Comparison of ENCODE assay signal across 11 cellular contexts in genomic region chr1:172449012-172449584, GRCh38. TPM values are rescaled to one million over a fixed set of nuclear protein-coding genes. Genes with fewer than 3 reads are reported as not detected.
DNase-seq lines count a peak whose midpoint lies in the region; ATAC-seq, FAIRE-seq and TF ChIP-seq lines count a peak whose summit lies in the region.
"Had no signal": no experiment of that assay in that cellular context is flagged by ENCODE, and none has a peak within 500 bp of the region (broad histone marks: within the 10 kb centered on the region; RNA-seq: fewer than 3 reads in every experiment).

No MANE protein-coding gene starts in this region.

- H3K9me3 Mint-ChIP-seq in CD14-positive monocyte = no peaks in the 10 kb centered on the region
- H3K9me3 Mint-ChIP-seq: H9 had no signal

- H3K4me2 ChIP-seq in GM23248 (ENCODE audit: unreplicated experiment) (no peak overlapping the region), keratinocyte (ENCODE audit: control insufficient read depth, extremely low read depth, insufficient read depth, low read depth, low read length) (peak overlapping the region; percentile 28), OCI-LY7 (ENCODE audit: low read length) (no peak overlapping the region)

- no peak overlapping the region for H3K4me3 Mint-ChIP-seq in CD14-positive monocyte
- H3K4me3 Mint-ChIP-seq: H9 had no signal

- peak overlapping the region; percentile 89 for H2AFZ ChIP-seq in GM23248
- peak overlapping the region; percentile 42 for H2AFZ ChIP-seq in keratinocyte (ENCODE audit: control insufficient read depth, low read length)
- H2AFZ ChIP-seq in OCI-LY7 (ENCODE audit: low read length) = no peak overlapping the region

- H3K4me1 ChIP-seq in GM23248 (ENCODE audit: insufficient read depth) = peaks cover 14% of the 10 kb centered on the region
- H3K4me1 ChIP-seq in keratinocyte (ENCODE audit: control insufficient read depth, extremely low read depth, insufficient read depth, low read length) = peaks cover 31% of the 10 kb centered on the region
- no peaks in the 10 kb centered on the region for H3K4me1 ChIP-seq in OCI-LY7 (ENCODE audit: insufficient read depth, low read length, poor library complexity, severe bottlenecking)

- BruUV-seq in OCI-LY7 (replicated peaks; lab: Mats Ljungman, UMichigan) = no TSS peak

- dilution Hi-C loops in keratinocyte (cut with MboI; ENCODE audit: extremely low pct_ligation_motif_present, low sequenced_read_pairs) = no loop called here

- H3K79me2 ChIP-seq in GM23248 (ENCODE audit: insufficient read depth) = peaks cover 1% of the 10 kb centered on the region
- no peaks in the 10 kb centered on the region for H3K79me2 ChIP-seq in keratinocyte (ENCODE audit: control insufficient read depth, insufficient read depth, low read length)
- H3K79me2 ChIP-seq in OCI-LY7 (ENCODE audit: insufficient read depth, low read depth, low read length) = no peaks in the 10 kb centered on the region

- WGBS in GM23248 (ENCODE audit: low coverage in 1 of 2, low lambda C conversion rate in 2 of 2, missing lambda C conversion rate in 2 of 2), 2 experiments = 63 to 64% methylated on average over 6 of the region's 6 CpGs

- H3K4me3 ChIP-seq in GM23248 (no peak overlapping the region), keratinocyte (ENCODE audit: control insufficient read depth in 2 of 3, extremely low read depth in 1 of 3, insufficient read depth in 2 of 3, low read depth in 1 of 3, low read length in 3 of 3) (no peak overlapping the region), OCI-LY7 (ENCODE audit: low read depth, low read length, poor library complexity, severe bottlenecking) (no peak overlapping the region)
- H3K4me3 ChIP-seq: SK-N-MC had no signal

- ATAC-seq in HG03571 (IDR thresholded peaks at IDR 0.05; ENCODE audit: unreplicated experiment) (no peak), GM18873 (IDR thresholded peaks at IDR 0.05; ENCODE audit: low FRiP score, unreplicated experiment) (no peak)

- H3K9ac ChIP-seq in GM23248 (no peak overlapping the region), keratinocyte (ENCODE audit: control insufficient read depth, extremely low read depth, insufficient read depth, low read length) (no peak overlapping the region)

- H3K9me3 ChIP-seq in GM23248 (ENCODE audit: low read depth) = no peaks in the 10 kb centered on the region
- H3K9me3 ChIP-seq in keratinocyte (ENCODE audit: control insufficient read depth, low read depth, low read length) = no peaks in the 10 kb centered on the region
- H3K9me3 ChIP-seq in OCI-LY7 (ENCODE audit: low read length) = no peaks in the 10 kb centered on the region

- peaks cover 43% of the 10 kb centered on the region for H3K4me1 Mint-ChIP-seq in CD14-positive monocyte

- CTCF ChIA-PET in OCI-LY7 (lab: Charles Lee; ENCODE audit: unreplicated experiment) = no interaction called here

- H4K20me1 ChIP-seq in GM23248 (ENCODE audit: insufficient read depth) (no peaks in the 10 kb centered on the region), keratinocyte (ENCODE audit: control insufficient read depth, extremely low read depth, insufficient read depth, low read length) (no peaks in the 10 kb centered on the region), OCI-LY7 (ENCODE audit: insufficient read depth, low read length) (no peaks in the 10 kb centered on the region)

- no peaks in the 10 kb centered on the region for H3K36me3 ChIP-seq in GM23248 (ENCODE audit: low read depth)
- no peaks in the 10 kb centered on the region for H3K36me3 ChIP-seq in keratinocyte (ENCODE audit: control insufficient read depth in 2 of 2, extremely low read depth in 1 of 2, insufficient read depth in 2 of 2, low read length in 2 of 2)
- H3K36me3 ChIP-seq in OCI-LY7 (ENCODE audit: insufficient read depth, low read length) = no peaks in the 10 kb centered on the region

- H3K27me3 Mint-ChIP-seq in CD14-positive monocyte (ENCODE audit: low read depth in 3 of 3) = peaks cover 0 to 5% (median 0%) of the 10 kb centered on the region in 3 donors

- H3K27me3 ChIP-seq in GM23248 (replicated peaks; ENCODE audit: insufficient read depth) = no peaks in the 10 kb centered on the region
- no peaks in the 10 kb centered on the region for H3K27me3 ChIP-seq in keratinocyte (ENCODE audit: control insufficient read depth, extremely low read depth, insufficient read depth, low read length)

- POLR2A ChIA-PET in OCI-LY7 (lab: Charles Lee) = no interaction called here

- DNase-seq in CD14-positive monocyte (ENCODE audit: low spot score) = no peak
- peak; percentile 23 for DNase-seq in GM23248
- peak; percentile 37 for DNase-seq in SKM-1 treated with dmso at 0.1 percent for 144 hours (lab: John Stamatoyannopoulos, UW; ENCODE audit: unreplicated experiment)
- no peak for DNase-seq in keratinocyte (ENCODE audit: low read depth, low spot score)
- DNase-seq in midbrain (lab: John Stamatoyannopoulos, UW) = no peak
- no peak for DNase-seq in OCI-LY7 (ENCODE audit: low spot score)

- intact Hi-C loops in CD14-positive monocyte (cut with micrococcal nuclease) = loop anchor here in 1 of 2 donors (5.0 to 10.0 kb wide), 3 partner anchors 83 to 604 kb away; partner anchors contain the start of genes DNM3 and SUCO
- intact Hi-C loops in OCI-LY7 (cut with micrococcal nuclease; ENCODE audit: unreplicated experiment) = no loop called here

- H3K27ac ChIP-seq in GM23248 = no peak overlapping the region
- peak overlapping the region; percentile 35 for H3K27ac ChIP-seq in keratinocyte (ENCODE audit: control insufficient read depth, insufficient read depth, low read length)
- H3K27ac ChIP-seq in OCI-LY7 (ENCODE audit: low read depth, low read length, poor library complexity, severe bottlenecking) = no peak overlapping the region
- H3K27ac ChIP-seq: SK-N-MC had no signal

- H3K36me3 Mint-ChIP-seq in CD14-positive monocyte = no peaks in the 10 kb centered on the region

- H3F3A ChIP-seq in GM23248 (ENCODE audit: insufficient read depth) = 0 out of 2 replicates have a peak, but pooled peaks cover 6% of the 10 kb centered on the region

- in situ Hi-C loops in GM23248 (cut with MboI) = no loop called here

- H3K9me2 ChIP-seq in GM23248 (ENCODE audit: insufficient read depth) (no peaks in the 10 kb centered on the region), OCI-LY7 (ENCODE audit: insufficient read depth, low read length) (no peaks in the 10 kb centered on the region)

- TF ChIP-seq CTCF in CD14-positive monocyte (IDR thresholded peaks at IDR 0.05) (no peak), keratinocyte (optimal IDR thresholded peaks at IDR 0.05 in 1 of 3, IDR thresholded peaks at IDR 0.05 in 1 of 3, conservative IDR thresholded peaks at IDR 0.05 in 1 of 3; ENCODE audit: extremely low read depth in 1 of 3, insufficient read depth in 2 of 3, low read length in 3 of 3) (no peak), OCI-LY7 (conservative IDR thresholded peaks at IDR 0.05; ENCODE audit: low read length) (no peak)

- H3K9me1 ChIP-seq in keratinocyte (ENCODE audit: control insufficient read depth, extremely low read depth, insufficient read depth, low read length) = no peaks in the 10 kb centered on the region

- FAIRE-seq in keratinocyte (lab: Jason Lieb, UNC) = no peak

- H3K27ac Mint-ChIP-seq in CD14-positive monocyte = peak overlapping the region in 6 of 7 donors; percentile 1 to 90 (median 62)
- H3K27ac Mint-ChIP-seq: H9 had no signal

RNA-seq across cellular contexts. Expression of gene PIGC, which starts 5.2 kb away (rescaled TPM):
- polyA plus RNA-seq in CD14-positive monocyte (10 to 100 TPM; 51.1 to 61.5 TPM), GM23248 (2016; fragmentation: Nextera tagmentation; extraction: Ambion mirVana) (29.3 and 32.7 TPM in 2 replicates), keratinocyte (18.0 to 21.6 TPM (median 21.2 TPM) in 3 replicates)
- 18.3 and 27.8 TPM in 2 replicates for total RNA-seq in GM23248 (2014; rRNA removed; shearing (Covaris generic))
- polyA plus RNA-seq in keratinocyte (2011; ENCODE audit: low read depth) = 9.7 TPM
- 15.0 and 18.9 TPM in 2 replicates for polyA plus RNA-seq in keratinocyte (2011; cell fraction: cytosol; rRNA removed)
- polyA plus RNA-seq in keratinocyte (2011; cell fraction: nucleus; rRNA removed) = 15.4 and 18.6 TPM in 2 replicates
- polyA plus RNA-seq in keratinocyte (2012; ENCODE audit: low replicate concordance) = 14.1 and 18.1 TPM in 2 replicates
- 15.8 to 19.0 TPM (median 16.6 TPM) in 3 replicates for polyA minus RNA-seq in keratinocyte
- 8.6 TPM for polyA minus RNA-seq in keratinocyte (2011; cell fraction: cytosol; rRNA and poly(A)+ RNA removed)
- polyA minus RNA-seq in keratinocyte (2011; cell fraction: nucleus; rRNA and poly(A)+ RNA removed) = 5.6 and 6.9 TPM in 2 replicates
- total RNA-seq in OCI-LY7 (2014; rRNA removed; shearing (Covaris generic)) = 14.7 and 15.4 TPM in 2 replicates
- total RNA-seq in OCI-LY7 (2022) = 17.1 and 18.4 TPM in 2 replicates

RNA-seq across cellular contexts. Expression of gene C1orf105, which starts 28.6 kb away (rescaled TPM):
- polyA plus RNA-seq in CD14-positive monocyte (not detected), GM23248 (2016; fragmentation: Nextera tagmentation; extraction: Ambion mirVana) (not detected in 2 replicates), keratinocyte (not detected in 3 replicates)
- not detected in 2 replicates for total RNA-seq in GM23248 (2014; rRNA removed; shearing (Covaris generic))
- not detected for polyA plus RNA-seq in keratinocyte (2011; ENCODE audit: low read depth)
- not detected in 2 replicates for polyA plus RNA-seq in keratinocyte (2011; cell fraction: cytosol; rRNA removed)
- not detected in 2 replicates for polyA plus RNA-seq in keratinocyte (2011; cell fraction: nucleus; rRNA removed)
- polyA plus RNA-seq in keratinocyte (2012; ENCODE audit: low replicate concordance) = not detected in 2 replicates
- polyA minus RNA-seq in keratinocyte = not detected in 3 replicates
- polyA minus RNA-seq in keratinocyte (2011; cell fraction: cytosol; rRNA and poly(A)+ RNA removed) = not detected
- not detected in 2 replicates for polyA minus RNA-seq in keratinocyte (2011; cell fraction: nucleus; rRNA and poly(A)+ RNA removed)
- not detected in 2 replicates for total RNA-seq in OCI-LY7 (2014; rRNA removed; shearing (Covaris generic))
- not detected in 2 replicates for total RNA-seq in OCI-LY7 (2022)
- total RNA-seq: glomerular endothelial cell, H9 had no signal

Comparison
In these comparisons a context has a peak if more than half of its experiments do, and no peak if none do; other contexts are left out.
1. DNase-seq: peak in GM23248 (single experiment) and SKM-1 treated with dmso at 0.1 percent for 144 hours (single experiment); none in CD14-positive monocyte (single experiment), keratinocyte (single experiment), midbrain (single experiment) and OCI-LY7 (single experiment).